Comparison of ENCODE assay signal across 19 cellular contexts in the genomic region with DNA sequence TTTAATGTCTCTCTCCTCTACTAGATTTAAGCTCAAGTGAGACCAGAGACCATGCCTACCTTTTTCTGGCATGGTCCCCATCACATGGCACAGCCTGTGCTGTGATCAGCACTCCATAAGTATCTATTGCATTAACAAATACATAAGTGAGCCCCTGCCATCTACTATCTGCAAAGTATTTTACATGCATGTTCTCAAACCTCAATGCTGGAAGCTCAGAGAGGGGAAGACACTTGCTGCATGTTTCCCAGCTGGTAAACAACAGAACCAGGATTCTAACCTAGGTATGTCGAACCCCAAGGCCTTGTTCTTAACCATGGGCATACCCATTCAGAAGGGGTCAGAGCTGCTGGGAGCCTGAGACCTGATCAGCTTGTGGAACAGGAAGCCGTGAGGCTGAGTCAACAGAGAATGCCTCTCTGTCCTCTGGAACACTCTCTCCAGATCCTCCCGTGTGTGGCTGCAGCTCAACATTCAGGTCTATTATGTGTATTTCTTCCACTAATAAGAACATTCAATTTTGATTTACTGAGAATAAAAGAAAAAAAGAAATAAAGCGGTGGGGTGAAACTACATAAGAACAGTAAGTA.
A peak's percentile ranks its signal among the peaks of the same experiment; 100 is the strongest.
DNase-seq lines count a peak whose midpoint lies in the region; ATAC-seq, FAIRE-seq and TF ChIP-seq lines count a peak whose summit lies in the region.
"Had no signal": no experiment of that assay in that cellular context is flagged by ENCODE, and none has a peak within 500 bp of the region (broad histone marks: within the 10 kb centered on the region; RNA-seq: fewer than 3 reads in every experiment).

No MANE protein-coding gene starts in this region.

- no TSS peak for BruUV-seq in PC-3 (replicated peaks; lab: Mats Ljungman, UMichigan)

- no peaks in the 10 kb centered on the region for H3K9me2 ChIP-seq in PC-3 (replicated peaks; ENCODE audit: low read length)

- H4K20me1 ChIP-seq in PC-3 (ENCODE audit: low read length) = no peaks in the 10 kb centered on the region
- H4K20me1 ChIP-seq: BLaER1 treated with 17β-estradiol and CSF1 and Interleukin-3, amounts not matched to agents 10 nM and 100 nM had no signal

- TF ChIP-seq POLR2A in GM12891 (IDR thresholded peaks at IDR 0.05; ENCODE audit: low read depth, low read length) = no peak

- H3K4me2 ChIP-seq in PC-3 (ENCODE audit: low read length) = no peak overlapping the region
- H3K4me2 ChIP-seq: BLaER1 treated with 17β-estradiol and CSF1 and Interleukin-3, amounts not matched to agents 10 nM and 100 nM; GM23338 had no signal

- no peaks in the 10 kb centered on the region for H3K79me2 ChIP-seq in PC-3 (ENCODE audit: low read length)

- H3F3A ChIP-seq in PC-3 (ENCODE audit: low read length, unreplicated experiment) = no peaks in the 10 kb centered on the region

- FAIRE-seq in GM12891 (lab: Jason Lieb, UNC) = no peak
- FAIRE-seq: GM12878, H54 had no signal

- H3K27me3 ChIP-seq in HL-60 (ENCODE audit: insufficient read depth, poor library complexity, severe bottlenecking) (no peaks in the 10 kb centered on the region), PC-3 (ENCODE audit: low read length) (no peaks in the 10 kb centered on the region), neutrophil (no peaks in the 10 kb centered on the region)
- H3K27me3 ChIP-seq: BLaER1 treated with 17β-estradiol and CSF1 and Interleukin-3, amounts not matched to agents 10 nM and 100 nM had no signal

- TF ChIP-seq CTCF in HL-60 (IDR thresholded peaks at IDR 0.05; ENCODE audit: insufficient read depth, low read length) (no peak), PC-3 (conservative IDR thresholded peaks at IDR 0.05; ENCODE audit: low read depth, low read length) (no peak), neutrophil (IDR thresholded peaks at IDR 0.05) (no peak)

- no peak overlapping the region for H2AFZ ChIP-seq in PC-3 (ENCODE audit: low read length)
- H2AFZ ChIP-seq: GM23338 had no signal

- peak overlapping the region; percentile 12; the same call in 1 of the 2 replicates for H3K27ac ChIP-seq in HL-60 (replicated peaks)
- no peak overlapping the region for H3K27ac ChIP-seq in PC-3 (ENCODE audit: low read length)
- H3K27ac ChIP-seq in neutrophil = peak overlapping the region; percentile 72
- H3K27ac ChIP-seq: BLaER1 treated with 17β-estradiol and CSF1 and Interleukin-3, amounts not matched to agents 10 nM and 100 nM had no signal

- no peak for ATAC-seq in PC-3
- ATAC-seq in esophagus mucosa = peak; percentile 83
- no peak for ATAC-seq in GM18511 (IDR thresholded peaks at IDR 0.05; ENCODE audit: unreplicated experiment)
- ATAC-seq: GM12878, GM23338 had no signal

- H3K9ac ChIP-seq in PC-3 (ENCODE audit: low read length) = no peak overlapping the region
- H3K9ac ChIP-seq: BLaER1 treated with 17β-estradiol and CSF1 and Interleukin-3, amounts not matched to agents 10 nM and 100 nM had no signal

- DNase-seq in HL-60 (ENCODE audit: low read depth in 1 of 2, low spot score in 1 of 2) = no peak
- DNase-seq in PC-3 = peak; percentile 15
- DNase-seq in GM12891 (ENCODE audit: insufficient read length, low spot score) = no peak
- no peak for DNase-seq in GM19238 (ENCODE audit: insufficient read length, low spot score)
- DNase-seq: CD4-positive, CD25-positive, alpha-beta regulatory T cell; CD8-positive, alpha-beta memory T cell; COR-L47; DMS 273 treated with DMSO at 0.1 percent for 48 hours; DMS53; DND-41; EL; HCEC 1CT had no signal

- H3K4me1 ChIP-seq in PC-3 (ENCODE audit: insufficient read depth, low read length) (peaks cover 23% of the 10 kb centered on the region), neutrophil (ENCODE audit: control insufficient read depth in 1 of 2, insufficient read depth in 1 of 2, low read depth in 1 of 2, low read length in 1 of 2) (peaks cover 34 to 61% of the 10 kb centered on the region in 2 experiments)
- H3K4me1 ChIP-seq: BLaER1 treated with 17β-estradiol and CSF1 and Interleukin-3, amounts not matched to agents 10 nM and 100 nM had no signal

- H3K36me3 ChIP-seq in PC-3 (ENCODE audit: low read depth, low read length) = no peaks in the 10 kb centered on the region
- H3K36me3 ChIP-seq in neutrophil = no peaks in the 10 kb centered on the region
- H3K36me3 ChIP-seq: BLaER1 treated with 17β-estradiol and CSF1 and Interleukin-3, amounts not matched to agents 10 nM and 100 nM had no signal

- H3K9me3 ChIP-seq in PC-3 (ENCODE audit: low read length) (no peaks in the 10 kb centered on the region), neutrophil (no peaks in the 10 kb centered on the region)
- H3K9me3 ChIP-seq: BLaER1 treated with 17β-estradiol and CSF1 and Interleukin-3, amounts not matched to agents 10 nM and 100 nM had no signal

- CTCF ChIA-PET in PC-3 (lab: Charles Lee) = no interaction called here

- H3K4me3 ChIP-seq in HL-60 (replicated peaks; ENCODE audit: insufficient read depth, low read length) (no peak overlapping the region), PC-3 (ENCODE audit: low read length) (no peak overlapping the region), neutrophil (ENCODE audit: low read depth in 1 of 2, low read length in 1 of 2) (peak overlapping the region in 1 of 2 experiments; percentile 20)
- H3K4me3 ChIP-seq: BLaER1 treated with 17β-estradiol and CSF1 and Interleukin-3, amounts not matched to agents 10 nM and 100 nM; GM12878; GM23338 had no signal

- intact Hi-C loops in PC-3 (cut with micrococcal nuclease) = no loop called here

- POLR2A ChIA-PET in PC-3 (lab: Charles Lee; ENCODE audit: unreplicated experiment) = no interaction called here

TF ChIP-seq in GM12891, 5 proteins besides CTCF, POLR2A, EP300 and RAD21:
- no peak for TF ChIP-seq POLR2AphosphoS5 (IDR thresholded peaks at IDR 0.05; ENCODE audit: low read depth, low read length)
- TF ChIP-seq TAF1 (IDR thresholded peaks at IDR 0.05; ENCODE audit: low read depth, low read length) = no peak
- TF ChIP-seq SPI1 (IDR thresholded peaks at IDR 0.05; ENCODE audit: low read depth, low read length) = no peak
- TF ChIP-seq POU2F2 (IDR thresholded peaks at IDR 0.05; ENCODE audit: low read depth, low read length) = no peak
- TF ChIP-seq PAX5 (IDR thresholded peaks at IDR 0.05; ENCODE audit: insufficient read depth, low read length, severe bottlenecking) = no peak
